8 cellular contexts compared by ENCODE assay signal in genomic region chr9:137240841-137241489, GRCh38. TPM values are rescaled to one million over a fixed set of nuclear protein-coding genes. Genes with fewer than 3 reads are reported as not detected.
DNase-seq lines count a peak whose midpoint lies in the region; ATAC-seq and TF ChIP-seq lines count a peak whose summit lies in the region.

Gene TUBB4B (plus strand): TSS chr9:137241287. CDS start chr9:137241361, 74 bp downstream.

- H3F3A ChIP-seq in PC-9 (ENCODE audit: insufficient read depth, low read depth) = peaks cover 40% of the 10 kb centered on the region

- peaks cover 39% of the 10 kb centered on the region for H3K4me1 ChIP-seq in PC-9 (replicated peaks; ENCODE audit: insufficient read depth)

- intact Hi-C loops in PC-9 (cut with micrococcal nuclease; ENCODE audit: unreplicated experiment) = loop anchor here (2.0 to 5.0 kb wide), 3 partner anchors 36 to 449 kb away; partner anchors contain the start of genes TMEM141 and TOR4A

- peaks cover 21% of the 10 kb centered on the region; the same call in 1 of the 2 replicates for H3K36me3 ChIP-seq in PC-9 (ENCODE audit: low read depth)

- peak within 1 kb of the TSS; percentile 76 for H3K4me3 ChIP-seq in Jurkat, Clone E6-1 (ENCODE audit: low read length)
- H3K4me3 ChIP-seq in PC-9 (peak within 1 kb of the TSS; percentile 97), epithelial cell of proximal tubule (ENCODE audit: low read depth, low read length) (peak within 1 kb of the TSS; percentile 93)

- H3K27ac ChIP-seq in PC-9 = peak within 1 kb of the TSS; percentile 82

- peaks cover 56% of the 10 kb centered on the region for H3K79me2 ChIP-seq in PC-9 (ENCODE audit: low read depth)

- no peaks in the 10 kb centered on the region for H3K9me3 ChIP-seq in PC-9 (ENCODE audit: insufficient read depth, low read depth)

- CTCF ChIA-PET in PC-9 (lab: Charles Lee) = interaction anchor here (0.5 to 0.7 kb wide), 2 partner anchors 43 to 113 kb away, joined by 3 to 8 read pairs; no protein-coding TSS in a partner anchor

- peaks cover 29% of the 10 kb centered on the region for H4K20me1 ChIP-seq in PC-9 (ENCODE audit: insufficient read depth)

- peak within 1 kb of the TSS; percentile 99 for H3K4me2 ChIP-seq in PC-9

- no peak for TF ChIP-seq CTCF in PC-9 (conservative IDR thresholded peaks at IDR 0.05)
- TF ChIP-seq CTCF in epithelial cell of proximal tubule (conservative IDR thresholded peaks at IDR 0.05; ENCODE audit: low read depth, low read length) = no peak

- no TSS peak for BruUV-seq in PC-9 (replicated peaks; lab: Mats Ljungman, UMichigan)

- POLR2A ChIA-PET in PC-9 (lab: Charles Lee; ENCODE audit: unreplicated experiment) = interaction anchor here (0.5 to 1.8 kb wide), 18 partner anchors 13 to 449 kb away, joined by 3 to 19 read pairs (median 6); partner anchors contain the start of genes NELFB, RNF224, SAPCD2 and TOR4A

- peak; percentile 67 for ATAC-seq in GM21619 (IDR thresholded peaks at IDR 0.05; ENCODE audit: unreplicated experiment)

- no peaks in the 10 kb centered on the region for H3K9me2 ChIP-seq in PC-9 (ENCODE audit: insufficient read depth)

- peak within 1 kb of the TSS; percentile 89 for H2AFZ ChIP-seq in PC-9

- peak; percentile 100 for DNase-seq in DMS153 (lab: John Stamatoyannopoulos, UW)
- peak; percentile 100 for DNase-seq in Jurkat, Clone E6-1 (ENCODE audit: low read depth, low spot score)
- peak; percentile 98 to 100 for DNase-seq in PC-9
- DNase-seq in activated T-cell treated with anti-CD3 and anti-CD28 coated beads, Interleukin-2, amount 50 U/mL, for 1 hour = peak; percentile 95
- DNase-seq in epithelial cell of proximal tubule (ENCODE audit: low read depth) = peak; percentile 98
- peak; percentile 99 for DNase-seq in mucosa of gallbladder (ENCODE audit: low spot score)
- DNase-seq in stimulated activated CD8-positive, alpha-beta memory T cell treated with anti-CD3 and anti-CD28 coated beads, Interleukin-4, amount 100 ng/mL, for 4 hours (ENCODE audit: low read depth in 2 of 2, low spot score in 1 of 2) = peak; percentile 94 to 96

- H3K27me3 ChIP-seq in PC-9 (ENCODE audit: insufficient read depth, low read depth) = no peaks in the 10 kb centered on the region

RNA-seq across cellular contexts. Expression of gene TUBB4B, which starts in this region (rescaled TPM):
- polyA plus RNA-seq in Jurkat, Clone E6-1 (2012; ENCODE audit: insufficient read depth, insufficient read length) = 605 TPM
- total RNA-seq in PC-9 (2021) = 441 and 494 TPM in 2 replicates
- total RNA-seq in epithelial cell of proximal tubule = 725 and 1,240 TPM in 2 replicates
- 296 TPM for total RNA-seq in mucosa of gallbladder

Comparison
In these comparisons a context has a peak if more than half of its experiments do, and no peak if none do; other contexts are left out.
1. Peak in every context shown above with its lines: DNase-seq, ATAC-seq, H3K4me3 ChIP-seq and H3K27ac ChIP-seq.